ENCODE assay signal across 8 cellular contexts in the genomic region with DNA sequence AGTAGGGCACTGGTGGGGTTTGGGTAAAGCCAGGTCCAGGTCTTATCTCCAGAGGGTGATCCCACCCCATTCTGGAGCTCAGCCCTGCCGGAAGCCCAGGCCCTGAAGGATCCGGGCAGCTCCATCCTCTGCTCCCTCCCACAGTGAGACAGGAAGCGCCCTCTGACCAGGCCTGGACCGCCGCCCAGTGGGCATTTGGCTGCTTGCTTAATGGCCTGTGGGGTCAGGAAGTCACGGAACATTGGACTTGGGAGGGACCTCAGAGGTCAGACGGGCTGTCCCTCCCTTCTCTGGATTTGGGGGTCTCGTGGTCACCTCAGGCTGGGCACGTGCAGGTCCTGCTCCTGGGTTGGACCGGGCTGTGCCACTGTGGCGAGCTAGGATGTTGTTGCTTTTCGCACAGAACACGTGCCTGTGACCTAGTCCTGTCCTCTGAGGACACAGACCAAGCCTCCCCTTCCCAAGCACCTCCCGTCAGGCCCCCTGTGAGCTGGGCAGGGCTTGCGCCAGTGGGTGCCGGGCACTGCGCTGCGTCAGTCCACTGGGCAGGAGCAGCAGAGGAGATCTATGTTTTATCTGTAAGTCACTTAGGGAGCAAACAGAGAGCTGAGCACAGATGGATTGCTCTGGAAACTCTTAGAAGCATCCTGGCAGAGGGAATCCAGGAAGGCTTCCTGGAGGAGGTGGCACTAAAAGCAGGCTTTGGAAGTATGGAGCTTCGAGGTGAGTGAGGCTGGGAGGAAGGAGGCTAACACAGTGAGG. TPM values are rescaled to one million over a fixed set of nuclear protein-coding genes. Genes with fewer than 3 reads are reported as not detected.
A peak's percentile ranks its signal among the peaks of the same experiment; 100 is the strongest.
DNase-seq lines count a peak whose midpoint lies in the region; ATAC-seq and TF ChIP-seq lines count a peak whose summit lies in the region.

No MANE protein-coding gene starts in this region.

- H3K27me3 ChIP-seq in sigmoid colon = no peaks in the 10 kb centered on the region

- 40 to 72% methylated on average over 19 of the region's 19 CpGs for WGBS in sigmoid colon, 2 donors

- intact Hi-C loops in sigmoid colon (cut with DNase I) = no loop called here

- no peaks in the 10 kb centered on the region for H3K36me3 ChIP-seq in sigmoid colon

- no peaks in the 10 kb centered on the region for H3K9me3 ChIP-seq in sigmoid colon

- ATAC-seq in HG02981 (IDR thresholded peaks at IDR 0.05; ENCODE audit: unreplicated experiment) (no peak), HG02870 (IDR thresholded peaks at IDR 0.05; ENCODE audit: unreplicated experiment) (no peak)

- peaks cover 0 to 59% (median 43%) of the 10 kb centered on the region in 4 donors for H3K4me1 ChIP-seq in sigmoid colon

- no peak overlapping the region for H3K4me3 ChIP-seq in WI38 (ENCODE audit: low read depth, low read length)
- H3K4me3 ChIP-seq in sigmoid colon = no peak overlapping the region

- DNase-seq in ELR (ENCODE audit: low read depth) = peak; percentile 71
- DNase-seq in hepatic stellate cell (ENCODE audit: low spot score) = peak; percentile 81
- DNase-seq in sigmoid colon = peak; percentile 85
- DNase-seq in effector CD4-positive, alpha-beta T cell = no peak
- DNase-seq in SIG-M5 (lab: John Stamatoyannopoulos, UW) = no peak

- no peak for TF ChIP-seq POLR2A in sigmoid colon (IDR thresholded peaks at IDR 0.05)

- TF ChIP-seq EP300 in sigmoid colon (IDR thresholded peaks at IDR 0.05) = no peak

- TF ChIP-seq CTCF in WI38 (IDR thresholded peaks at IDR 0.05; ENCODE audit: low read depth, low read length) (peak; percentile 16; the same call in 1 of the 2 replicates), sigmoid colon (IDR thresholded peaks at IDR 0.05) (no peak)

- H3K27ac ChIP-seq in sigmoid colon = peak overlapping the region; percentile 17 to 59 (median 56)

RNA-seq across cellular contexts. Expression of gene GSE1, which starts 49.4 kb away (rescaled TPM):
- 10 to 100 TPM; 30.8 to 76.7 (median 47.3) TPM for total RNA-seq in sigmoid colon
- 10 to 100 TPM; 12.0 to 49.5 (median 19.4) TPM for polyA plus RNA-seq in sigmoid colon

Comparison
In these comparisons a context has a peak if more than half of its experiments do, and no peak if none do; other contexts are left out.
1. DNase-seq: peak in ELR (single experiment), hepatic stellate cell (single experiment) and sigmoid colon (single experiment); none in effector CD4-positive, alpha-beta T cell (single experiment) and SIG-M5 (single experiment).